18 cellular contexts compared by ENCODE assay signal in the genomic region with DNA sequence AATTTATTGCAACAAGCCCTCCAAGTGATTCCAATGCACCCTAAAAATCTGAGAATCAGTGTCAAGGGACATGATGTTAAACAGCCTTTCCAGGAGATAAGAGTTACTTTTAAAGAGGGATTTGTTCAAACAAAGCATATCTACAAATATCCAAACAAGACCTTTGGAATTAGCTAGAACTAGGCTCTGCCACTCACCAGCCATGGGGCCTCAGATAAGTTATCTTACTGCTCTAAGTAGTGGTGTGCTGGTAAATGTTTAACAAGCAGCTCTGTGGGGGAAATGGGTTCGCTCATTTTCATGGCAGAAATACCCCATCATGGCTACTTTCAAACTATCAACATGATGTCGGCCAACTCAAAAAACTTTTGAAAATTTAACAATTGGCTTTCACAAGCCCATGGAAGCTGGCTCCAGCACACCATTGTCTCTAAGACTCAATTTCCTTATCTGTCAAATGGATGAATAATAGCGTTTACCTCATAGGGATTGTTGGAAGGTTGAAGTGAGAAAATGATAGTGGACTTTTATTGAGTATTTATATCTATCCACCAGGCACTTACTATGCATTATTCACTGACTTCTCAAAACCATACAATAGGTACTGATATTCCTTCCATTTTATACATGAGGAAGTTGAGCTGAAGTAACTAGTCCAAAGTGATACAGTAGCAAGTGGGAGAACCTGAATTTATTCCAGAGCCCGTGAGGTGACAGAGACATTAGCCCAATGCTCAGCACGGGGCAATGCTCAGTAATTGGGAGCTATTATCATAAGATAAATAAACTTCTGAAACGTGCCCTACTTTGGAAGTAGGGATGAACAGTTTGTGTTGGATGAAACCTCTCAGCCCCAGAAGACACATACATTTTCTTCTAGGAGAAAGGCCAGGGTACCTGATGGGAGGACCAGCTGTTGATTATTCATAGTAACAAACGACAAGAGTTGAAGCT. TPM values are rescaled to one million over a fixed set of nuclear protein-coding genes. Genes with fewer than 3 reads are reported as not detected.
DNase-seq lines count a peak whose midpoint lies in the region; ATAC-seq and TF ChIP-seq lines count a peak whose summit lies in the region.
"Had no signal": no experiment of that assay in that cellular context is flagged by ENCODE, and none has a peak within 500 bp of the region (broad histone marks: within the 10 kb centered on the region; RNA-seq: fewer than 3 reads in every experiment).

No MANE protein-coding gene starts in this region.

- DNase-seq in body of pancreas, result peak; percentile 43 to 72 (median 54)
- peak; percentile 37 to 76 (median 57) for DNase-seq in right lobe of liver
- no peak for DNase-seq in G401 (ENCODE audit: low spot score)
- no peak for DNase-seq in activated CD4-positive, alpha-beta memory T cell treated with anti-CD3 and anti-CD28 coated beads, Interleukin-2, amount 10 ng/mL, durations not matched to agents 7 days and 5 days
- DNase-seq: effector memory CD8-positive, alpha-beta T cell; GF-D8; kidney; occipital lobe; PC-3; stimulated activated CD4-positive, alpha-beta T cell treated with anti-CD3 and anti-CD28 coated beads, Interleukin-2, amount 100 ng/mL, for 48 hours had no signal

- WGBS in body of pancreas, 2 donors, result 11 to 21% methylated on average over 7 of the region's 7 CpGs
- WGBS in right lobe of liver (ENCODE audit: insufficient coverage, low coverage, low lambda C conversion rate, missing lambda C conversion rate), result 27% methylated on average over 7 of the region's 7 CpGs

- no peak for TF ChIP-seq POLR2A in body of pancreas (IDR thresholded peaks at IDR 0.05)
- no peak for TF ChIP-seq POLR2A in right lobe of liver (IDR thresholded peaks at IDR 0.05)

- H3K36me3 Mint-ChIP-seq in activated CD4-positive, alpha-beta memory T cell treated with anti-CD3 and anti-CD28 coated beads, Interleukin-2, amount 10 ng/mL, durations not matched to agents 7 days and 5 days (ENCODE audit: low read depth), result no peaks in the 10 kb centered on the region

- no peaks in the 10 kb centered on the region; the same call in 1 of the 2 replicates for H3K9me3 ChIP-seq in HUES6 (ENCODE audit: control insufficient read depth, insufficient read depth, low read depth, low read length)
- no peaks in the 10 kb centered on the region for H3K9me3 ChIP-seq in body of pancreas
- H3K9me3 ChIP-seq in right lobe of liver, result no peaks in the 10 kb centered on the region
- H3K9me3 ChIP-seq in subcutaneous abdominal adipose tissue (ENCODE audit: control insufficient read depth in 5 of 5, low read length in 5 of 5), result no peaks in the 10 kb centered on the region

- H3K27ac ChIP-seq in HUES6 (ENCODE audit: low read depth, low read length), result peak overlapping the region; percentile 41; the same call in 1 of the 2 replicates
- H3K27ac ChIP-seq in body of pancreas, result peak overlapping the region; percentile 46 to 85 (median 70)
- H3K27ac ChIP-seq in right lobe of liver, result peak overlapping the region; percentile 49 to 83 (median 65)
- H3K27ac ChIP-seq in subcutaneous abdominal adipose tissue (ENCODE audit: low read depth, low read length), result peak overlapping the region; percentile 5

- H3K27me3 ChIP-seq in HUES6 (ENCODE audit: control insufficient read depth, insufficient read depth, low read length) (no peaks in the 10 kb centered on the region), body of pancreas (no peaks in the 10 kb centered on the region), right lobe of liver (no peaks in the 10 kb centered on the region), subcutaneous abdominal adipose tissue (ENCODE audit: control insufficient read depth in 5 of 5, insufficient read depth in 4 of 5, low read length in 5 of 5) (no peaks in the 10 kb centered on the region)

- CTCF ChIA-PET in activated CD4-positive, alpha-beta memory T cell treated with anti-CD3 and anti-CD28 coated beads, Interleukin-2, amount 10 ng/mL, durations not matched to agents 7 days and 5 days (lab: Charles Lee), result no interaction called here

- H3K4me1 ChIP-seq in HUES6 (ENCODE audit: control insufficient read depth, insufficient read depth, low read length), result peaks cover 23% of the 10 kb centered on the region
- H3K4me1 ChIP-seq in body of pancreas, result peaks cover 83% of the 10 kb centered on the region
- peaks cover 0 to 71% (median 34%) of the 10 kb centered on the region in 4 donors for H3K4me1 ChIP-seq in right lobe of liver
- H3K4me1 ChIP-seq in subcutaneous abdominal adipose tissue (ENCODE audit: control insufficient read depth in 5 of 5, insufficient read depth in 5 of 5, low read length in 5 of 5), result peaks cover 0 to 28% (median 20%) of the 10 kb centered on the region in 5 donors

- peaks cover 8% of the 10 kb centered on the region for H3K27me3 Mint-ChIP-seq in activated CD4-positive, alpha-beta memory T cell treated with anti-CD3 and anti-CD28 coated beads, Interleukin-2, amount 10 ng/mL, durations not matched to agents 7 days and 5 days
- H3K27me3 Mint-ChIP-seq: central memory CD8-positive, alpha-beta T cell; effector memory CD8-positive, alpha-beta T cell had no signal

- TF ChIP-seq CTCF in body of pancreas (IDR thresholded peaks at IDR 0.05) (no peak), right lobe of liver (IDR thresholded peaks at IDR 0.05) (no peak)

- H3K4me1 Mint-ChIP-seq in activated CD4-positive, alpha-beta memory T cell treated with anti-CD3 and anti-CD28 coated beads, Interleukin-2, amount 10 ng/mL, durations not matched to agents 7 days and 5 days, result peaks cover 4% of the 10 kb centered on the region
- H3K4me1 Mint-ChIP-seq: activated T-helper 17 cell treated with anti-CD3 and anti-CD28 coated beads, Interleukin-2, amount 50 U/mL, for 72 hours; B cell; central memory CD8-positive, alpha-beta T cell had no signal

- no peak overlapping the region for H3K4me3 Mint-ChIP-seq in activated CD4-positive, alpha-beta memory T cell treated with anti-CD3 and anti-CD28 coated beads, Interleukin-2, amount 10 ng/mL, durations not matched to agents 7 days and 5 days
- H3K4me3 Mint-ChIP-seq: activated T-helper 17 cell treated with anti-CD3 and anti-CD28 coated beads, Interleukin-2, amount 50 U/mL, for 72 hours; B cell; central memory CD8-positive, alpha-beta T cell; effector memory CD8-positive, alpha-beta T cell had no signal

- ATAC-seq in body of pancreas (peak; percentile 70), right lobe of liver (peak; percentile 70 to 82 (median 77)), GM21367 (IDR thresholded peaks at IDR 0.05; ENCODE audit: unreplicated experiment) (no peak)
- ATAC-seq: activated CD4-positive, CD25-positive, alpha-beta regulatory T cell treated with anti-CD3 and anti-CD28 coated beads, Interleukin-2, amount 50 U/mL, for 24 hours; activated T-helper 17 cell treated with anti-CD3 and anti-CD28 coated beads, Interleukin-2, amount 50 U/mL, for 72 hours; effector memory CD8-positive, alpha-beta T cell; GM12878; PC-3 had no signal

- H3K4me3 ChIP-seq in HUES6 (ENCODE audit: low read depth, low read length), result no peak overlapping the region
- no peak overlapping the region for H3K4me3 ChIP-seq in body of pancreas
- peak overlapping the region in 1 of 3 donors; percentile 27 for H3K4me3 ChIP-seq in right lobe of liver
- H3K4me3 ChIP-seq in subcutaneous abdominal adipose tissue (ENCODE audit: low read depth in 1 of 5, low read length in 5 of 5), result no peak overlapping the region
- H3K4me3 ChIP-seq: GM12878 had no signal

- no peaks in the 10 kb centered on the region for H3K36me3 ChIP-seq in HUES6 (ENCODE audit: control insufficient read depth, insufficient read depth, low read length)
- no peaks in the 10 kb centered on the region for H3K36me3 ChIP-seq in body of pancreas (replicated peaks in 1 of 2; ENCODE audit: insufficient read depth in 1 of 2, low read depth in 2 of 2)
- no peaks in the 10 kb centered on the region for H3K36me3 ChIP-seq in right lobe of liver
- no peaks in the 10 kb centered on the region for H3K36me3 ChIP-seq in subcutaneous abdominal adipose tissue (ENCODE audit: control insufficient read depth in 5 of 5, insufficient read depth in 5 of 5, low read length in 5 of 5)

- POLR2A ChIA-PET in activated CD4-positive, alpha-beta memory T cell treated with anti-CD3 and anti-CD28 coated beads, Interleukin-2, amount 10 ng/mL, durations not matched to agents 7 days and 5 days (lab: Charles Lee), result no interaction called here

- H3K9ac ChIP-seq in HUES6 (ENCODE audit: low read length) (no peak overlapping the region), subcutaneous abdominal adipose tissue (ENCODE audit: low read length in 5 of 5) (no peak overlapping the region)

- H3K9me3 Mint-ChIP-seq in activated CD4-positive, alpha-beta memory T cell treated with anti-CD3 and anti-CD28 coated beads, Interleukin-2, amount 10 ng/mL, durations not matched to agents 7 days and 5 days, result no peaks in the 10 kb centered on the region
- H3K9me3 Mint-ChIP-seq: activated T-helper 17 cell treated with anti-CD3 and anti-CD28 coated beads, Interleukin-2, amount 50 U/mL, for 72 hours; central memory CD8-positive, alpha-beta T cell; effector memory CD8-positive, alpha-beta T cell had no signal

- in situ Hi-C loops in G401 (cut with HindIII; ENCODE audit: low sequenced_read_pairs), result no loop called here

- intact Hi-C loops in body of pancreas (cut with DNase I) (no loop called here), right lobe of liver (cut with DNase I) (no loop called here)

- no peak overlapping the region for H3K27ac Mint-ChIP-seq in activated CD4-positive, alpha-beta memory T cell treated with anti-CD3 and anti-CD28 coated beads, Interleukin-2, amount 10 ng/mL, durations not matched to agents 7 days and 5 days
- H3K27ac Mint-ChIP-seq: activated T-helper 17 cell treated with anti-CD3 and anti-CD28 coated beads, Interleukin-2, amount 50 U/mL, for 72 hours; B cell; effector memory CD8-positive, alpha-beta T cell had no signal

RNA-seq across cellular contexts. Expression of gene SH3RF2, which starts 43.2 kb away (rescaled TPM):
- total RNA-seq in body of pancreas, result 10 to 100 TPM; 14.8 to 25.7 TPM
- total RNA-seq in right lobe of liver, result 10 to 100 TPM in 2 of 6 experiments, 1 to 10 TPM in 4; 2.7 to 20.6 (median 5.8) TPM
- total RNA-seq in G401 (2014; rRNA removed; shearing (Covaris generic)), result 11.1 and 14.6 TPM in 2 replicates
- total RNA-seq in activated CD4-positive, alpha-beta memory T cell treated with anti-CD3 and anti-CD28 coated beads, Interleukin-2, amount 10 ng/mL, durations not matched to agents 7 days and 5 days, result under 1 TPM; 0.38 to 0.48 TPM
- total RNA-seq: B cell had no signal

Comparison
In these comparisons a context has a peak if more than half of its experiments do, and no peak if none do; other contexts are left out.
1. H3K27ac ChIP-seq: peak in every context shown above with its lines; median percentile 70 in body of pancreas; 65 in right lobe of liver; 41 in HUES6; 5 in subcutaneous abdominal adipose tissue.
2. DNase-seq: peak in body of pancreas (4 of 4) and right lobe of liver (3 of 3); none in G401 (single experiment) and activated CD4-positive, alpha-beta memory T cell treated with anti-CD3 and anti-CD28 coated beads, Interleukin-2, amount 10 ng/mL, durations not matched to agents 7 days and 5 days (single experiment).